In genomic region chr3:87069963-87070362, GRCh38 we compare ENCODE assay signal across 17 cellular contexts.
"Had no signal": no experiment of that assay in that cellular context is flagged by ENCODE, and none has a peak within 500 bp of the region (broad histone marks: within the 10 kb centered on the region; RNA-seq: fewer than 3 reads in every experiment).

No MANE protein-coding gene starts in this region.

- H3K27ac Mint-ChIP-seq: activated CD4-positive, alpha-beta memory T cell treated with anti-CD3 and anti-CD28 coated beads, Interleukin-2, amount 10 ng/mL, durations not matched to agents 7 days and 5 days; activated T-helper 1 cell treated with anti-CD3 and anti-CD28 coated beads, Interleukin-12 subunit alpha, Interleukin-12 subunit beta, Interleukin-2, Interleukin-4 antibody, amounts not matched to agents 30 ng/mL and 10 ng/mL and 1 ng/mL, durations not matched to agents 14 hours and 24 hours and 36 hours; immature natural killer cell; naive thymus-derived CD4-positive, alpha-beta T cell; stimulated activated effector memory CD8-positive, alpha-beta T cell treated with anti-CD3 and anti-CD28 coated beads, Interleukin-12 subunit alpha, Interleukin-12 subunit beta, amount 100 ng/mL, for 72 hours had no signal

- H3K9me3 Mint-ChIP-seq: activated CD4-positive, alpha-beta memory T cell treated with anti-CD3 and anti-CD28 coated beads, Interleukin-2, amount 10 ng/mL, durations not matched to agents 7 days and 5 days; activated T-helper 1 cell treated with anti-CD3 and anti-CD28 coated beads, Interleukin-12 subunit alpha, Interleukin-12 subunit beta, Interleukin-2, Interleukin-4 antibody, amounts not matched to agents 30 ng/mL and 10 ng/mL and 1 ng/mL, durations not matched to agents 14 hours and 24 hours and 36 hours; naive thymus-derived CD4-positive, alpha-beta T cell; stimulated activated effector memory CD8-positive, alpha-beta T cell treated with anti-CD3 and anti-CD28 coated beads, Interleukin-12 subunit alpha, Interleukin-12 subunit beta, amount 100 ng/mL, for 72 hours had no signal

- H3K4me3 Mint-ChIP-seq: activated CD4-positive, alpha-beta memory T cell treated with anti-CD3 and anti-CD28 coated beads, Interleukin-2, amount 10 ng/mL, durations not matched to agents 7 days and 5 days; activated T-helper 1 cell treated with anti-CD3 and anti-CD28 coated beads, Interleukin-12 subunit alpha, Interleukin-12 subunit beta, Interleukin-2, Interleukin-4 antibody, amounts not matched to agents 30 ng/mL and 10 ng/mL and 1 ng/mL, durations not matched to agents 14 hours and 24 hours and 36 hours; immature natural killer cell; naive thymus-derived CD4-positive, alpha-beta T cell; stimulated activated effector memory CD8-positive, alpha-beta T cell treated with anti-CD3 and anti-CD28 coated beads, Interleukin-12 subunit alpha, Interleukin-12 subunit beta, amount 100 ng/mL, for 72 hours had no signal

- H3K4me1 Mint-ChIP-seq: activated CD4-positive, alpha-beta memory T cell treated with anti-CD3 and anti-CD28 coated beads, Interleukin-2, amount 10 ng/mL, durations not matched to agents 7 days and 5 days; immature natural killer cell; naive thymus-derived CD4-positive, alpha-beta T cell; stimulated activated effector memory CD8-positive, alpha-beta T cell treated with anti-CD3 and anti-CD28 coated beads, Interleukin-12 subunit alpha, Interleukin-12 subunit beta, amount 100 ng/mL, for 72 hours had no signal

- H3K4me3 ChIP-seq: coronary artery, lung, right atrium auricular region, tibial artery had no signal

- H3K27me3 ChIP-seq: right atrium auricular region, tibial artery had no signal

- H3K27me3 Mint-ChIP-seq: activated CD4-positive, alpha-beta memory T cell treated with anti-CD3 and anti-CD28 coated beads, Interleukin-2, amount 10 ng/mL, durations not matched to agents 7 days and 5 days had no signal

- DNase-seq: activated CD4-positive, alpha-beta memory T cell treated with anti-CD3 and anti-CD28 coated beads, Interleukin-2, amount 10 ng/mL, durations not matched to agents 7 days and 5 days; activated CD4-positive, CD25-positive, alpha-beta regulatory T cell treated with anti-CD3 and anti-CD28 coated beads, Interleukin-2, amount 50 U/mL, for 72 hours; activated CD8-positive, alpha-beta memory T cell treated with anti-CD3 and anti-CD28 coated beads, Interleukin-2, amount 50 U/mL, for 48 hours; activated naive CD4-positive, alpha-beta T cell; caudate nucleus; effector memory CD4-positive, alpha-beta T cell; glutamatergic neuron; immature natural killer cell; midbrain; naive thymus-derived CD4-positive, alpha-beta T cell; tibial artery had no signal

- H3K36me3 Mint-ChIP-seq: immature natural killer cell; naive thymus-derived CD4-positive, alpha-beta T cell; stimulated activated effector memory CD8-positive, alpha-beta T cell treated with anti-CD3 and anti-CD28 coated beads, Interleukin-12 subunit alpha, Interleukin-12 subunit beta, amount 100 ng/mL, for 72 hours had no signal

- H3K4me1 ChIP-seq: right atrium auricular region, tibial artery had no signal

- H3K27ac ChIP-seq: coronary artery, epithelial cell of prostate, right atrium auricular region, tibial artery had no signal

- H3K9me3 ChIP-seq: right atrium auricular region, tibial artery had no signal

- H3K36me3 ChIP-seq: right atrium auricular region, tibial artery had no signal
